In genomic region chr7:107907-108306, GRCh38 we compare ENCODE assay signal across 18 cellular contexts.
"Had no signal": no experiment of that assay in that cellular context is flagged by ENCODE, and none has a peak within 500 bp of the region (broad histone marks: within the 10 kb centered on the region; RNA-seq: fewer than 3 reads in every experiment).

No MANE protein-coding gene starts in this region.

- ATAC-seq: effector memory CD8-positive, alpha-beta T cell; left lobe of liver; mucosa of descending colon; naive thymus-derived CD8-positive, alpha-beta T cell; stimulated activated naive B cell treated with anti-CD40 and anti-IgM and Interleukin-4, amounts not matched to agents 10 μg/mL and 1 μg/mL and 100 μg/mL, for 72 hours; stimulated activated naive CD8-positive, alpha-beta T cell treated with anti-CD3 and anti-CD28 coated beads, Interleukin-15, amount 100 ng/mL, for 72 hours had no signal

- H2AFZ ChIP-seq: hepatocyte had no signal

- H3K4me3 ChIP-seq: hepatocyte, mucosa of descending colon, ovary, testis, tibial nerve had no signal

- H3K9me3 ChIP-seq: mucosa of descending colon, ovary, testis, tibial nerve had no signal

- H3K4me2 ChIP-seq: hepatocyte had no signal

- H3K79me2 ChIP-seq: hepatocyte had no signal

- H3K27me3 ChIP-seq: hepatocyte, ovary, testis, tibial nerve had no signal

- H3K27ac ChIP-seq: hepatocyte, ovary, testis, tibial nerve had no signal

- H3K4me1 ChIP-seq: testis had no signal

- DNase-seq: effector memory CD8-positive, alpha-beta T cell; erythroblast; foreskin melanocyte; head of caudate nucleus; kidney glomerular epithelial cell; mucosa of descending colon; naive thymus-derived CD8-positive, alpha-beta T cell; nucleus accumbens; ovary; stimulated activated CD4-positive, alpha-beta T cell treated with anti-CD3 and anti-CD28 coated beads, Interleukin-15, amount 100 ng/mL, for 24 hours; stimulated activated CD4-positive, alpha-beta T cell treated with anti-CD3 and anti-CD28 coated beads, Interleukin-1b, Interleukin-23, amount 100 ng/mL, for 48 hours; stimulated activated CD4-positive, alpha-beta T cell treated with anti-CD3 and anti-CD28 coated beads, Interleukin-4, amount 100 ng/mL, for 24 hours; stimulated activated naive B cell treated with anti-CD40 and anti-IgM and Interleukin-4, amounts not matched to agents 10 μg/mL and 1 μg/mL and 100 μg/mL, for 72 hours; stimulated activated naive CD8-positive, alpha-beta T cell treated with anti-CD3 and anti-CD28 coated beads, Interleukin-15, amount 100 ng/mL, for 72 hours; testis had no signal

- H3K36me3 ChIP-seq: ovary, tibial nerve had no signal
